30 cellular contexts compared by ENCODE assay signal in the genomic region with DNA sequence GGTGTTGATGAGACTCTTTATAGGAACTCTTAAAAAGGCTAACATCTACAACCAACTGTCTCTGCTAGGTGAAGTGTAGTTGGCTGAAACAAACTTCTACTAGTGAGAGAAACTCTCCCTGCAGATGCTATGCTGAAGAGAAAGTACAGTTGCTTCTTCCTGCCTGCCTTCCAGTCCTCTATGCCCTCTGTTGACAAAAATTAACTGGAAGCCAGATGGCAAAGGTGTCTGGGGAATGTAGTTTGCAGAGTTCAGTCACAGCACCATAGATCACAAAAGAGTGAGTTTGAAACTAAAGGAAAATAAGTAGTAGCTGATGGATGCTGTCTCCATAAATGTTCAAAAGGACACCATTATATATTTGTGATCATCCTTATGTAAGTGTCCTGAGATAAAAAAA.
DNase-seq lines count a peak whose midpoint lies in the region; ATAC-seq, FAIRE-seq and TF ChIP-seq lines count a peak whose summit lies in the region.
"Had no signal": no experiment of that assay in that cellular context is flagged by ENCODE, and none has a peak within 500 bp of the region (broad histone marks: within the 10 kb centered on the region; RNA-seq: fewer than 3 reads in every experiment).

No MANE protein-coding gene starts in this region.

- H2AFZ ChIP-seq in mesenchymal stem cell (ENCODE audit: low read depth, low read length): peak overlapping the region; percentile 2

- DNase-seq in NCI-H82 (lab: John Stamatoyannopoulos, UW) (peak; percentile 5), NCI-H82 treated with DMSO at 0.1 percent for 48 hours (lab: John Stamatoyannopoulos, UW; ENCODE audit: unreplicated experiment) (no peak), H54 (ENCODE audit: insufficient read length, low spot score) (no peak), OCI-M1 (lab: John Stamatoyannopoulos, UW) (peak; percentile 19), mesenchymal stem cell (no peak), amniotic stem cell (lab: John Stamatoyannopoulos, UW) (no peak), SKM-1 treated with dmso at 0.1 percent for 144 hours (lab: John Stamatoyannopoulos, UW; ENCODE audit: unreplicated experiment) (no peak)
- DNase-seq: activated CD4-positive, alpha-beta T cell treated with anti-CD3 and anti-CD28 coated beads for 36 hours; activated CD8-positive, alpha-beta T cell treated with anti-CD3 and anti-CD28 coated beads, Interleukin-2, amount 10 ng/mL, durations not matched to agents 7 days and 5 days; activated naive CD4-positive, alpha-beta T cell treated with anti-CD3 and anti-CD28 coated beads, Interleukin-2, amount 10 ng/mL, durations not matched to agents 7 days and 5 days; adrenal gland; body of pancreas; Calu3; EL; foreskin melanocyte; GOT3; heart right ventricle; kidney glomerular epithelial cell; NCI-H1417 treated with DMSO at 0.1 percent for 48 hours; NCI-H2081 treated with DMSO at 0.1 percent for 48 hours; NCI-H774; ovary; small intestine; stimulated activated naive CD4-positive, alpha-beta T cell treated with Interleukin-2 at 50 U/mL for 16 hours had no signal

- no peak overlapping the region for H3K4ac ChIP-seq in mesenchymal stem cell (ENCODE audit: low read depth in 1 of 2, low read length in 2 of 2)

- no peak overlapping the region for H3K4me3 ChIP-seq in mesenchymal stem cell (ENCODE audit: insufficient read depth in 1 of 2, low read depth in 1 of 2, low read length in 2 of 2)
- H3K4me3 ChIP-seq: adrenal gland, body of pancreas, esophagus muscularis mucosa, heart right ventricle, lung, ovary had no signal

- peak; percentile 23 for FAIRE-seq in H54 (lab: Jason Lieb, UNC)
- FAIRE-seq: small intestine had no signal

- no peaks in the 10 kb centered on the region for H3K36me3 ChIP-seq in mesenchymal stem cell (ENCODE audit: control insufficient read depth in 1 of 2, insufficient read depth in 2 of 2, low read depth in 1 of 2, low read length in 2 of 2)
- H3K36me3 ChIP-seq: adrenal gland, esophagus muscularis mucosa, heart right ventricle, ovary had no signal

- no peak overlapping the region for H3K4me2 ChIP-seq in mesenchymal stem cell (ENCODE audit: low read length, poor library complexity, severe bottlenecking)

- H3K9me3 ChIP-seq in mesenchymal stem cell (ENCODE audit: control insufficient read depth, low read length): no peaks in the 10 kb centered on the region
- H3K9me3 ChIP-seq: adrenal gland, body of pancreas, esophagus muscularis mucosa, heart right ventricle, ovary had no signal

- H4K8ac ChIP-seq in mesenchymal stem cell (ENCODE audit: low read length): no peak overlapping the region

- no peak for ATAC-seq in GM18517 (IDR thresholded peaks at IDR 0.05; ENCODE audit: unreplicated experiment)
- ATAC-seq: activated CD4-positive, alpha-beta T cell treated with anti-CD3 and anti-CD28 coated beads for 36 hours; activated CD8-positive, alpha-beta T cell treated with anti-CD3 and anti-CD28 coated beads, Interleukin-2, amount 10 ng/mL, durations not matched to agents 7 days and 5 days; body of pancreas had no signal

- no peak overlapping the region for H2BK120ac ChIP-seq in mesenchymal stem cell (ENCODE audit: low read depth, low read length)

- H3K4me1 ChIP-seq in mesenchymal stem cell (ENCODE audit: control insufficient read depth, insufficient read depth, low read depth, low read length): no peaks in the 10 kb centered on the region
- H3K4me1 ChIP-seq: adrenal gland, body of pancreas had no signal

- no peak overlapping the region for H3K14ac ChIP-seq in mesenchymal stem cell (ENCODE audit: low read length in 2 of 2)

- no peak overlapping the region for H4K91ac ChIP-seq in mesenchymal stem cell (ENCODE audit: low read length)

- H2BK12ac ChIP-seq in mesenchymal stem cell (ENCODE audit: low read length in 2 of 2): no peak overlapping the region

- H3K18ac ChIP-seq in mesenchymal stem cell (ENCODE audit: low read depth in 1 of 2, low read length in 2 of 2): no peak overlapping the region

- no peak overlapping the region for H2AK5ac ChIP-seq in mesenchymal stem cell (ENCODE audit: low read length, severe bottlenecking)

- TF ChIP-seq POLR2A in H54 (IDR thresholded peaks at IDR 0.05; ENCODE audit: low read depth, low read length): no peak

- no peak overlapping the region for H2BK5ac ChIP-seq in mesenchymal stem cell (ENCODE audit: low read depth, low read length, poor library complexity, severe bottlenecking)

- no peak overlapping the region for H3K27ac ChIP-seq in mesenchymal stem cell (ENCODE audit: low read length, poor library complexity, severe bottlenecking)
- H3K27ac ChIP-seq: 22Rv1, adrenal gland, body of pancreas, esophagus muscularis mucosa, heart right ventricle, HL-60, ovary, RWPE1 had no signal

- H3K9ac ChIP-seq in mesenchymal stem cell (ENCODE audit: low read length): no peak overlapping the region

- no peaks in the 10 kb centered on the region for H3K27me3 ChIP-seq in mesenchymal stem cell (ENCODE audit: control insufficient read depth in 1 of 2, insufficient read depth in 1 of 2, low read length in 2 of 2)
- H3K27me3 ChIP-seq: adrenal gland, body of pancreas, esophagus muscularis mucosa, heart right ventricle, ovary had no signal

- H3K79me1 ChIP-seq in mesenchymal stem cell (replicated peaks; ENCODE audit: low read length, poor library complexity, severe bottlenecking): no peaks in the 10 kb centered on the region

- no peak overlapping the region for H2BK15ac ChIP-seq in mesenchymal stem cell (ENCODE audit: low read depth, poor library complexity, severe bottlenecking)

- H3K23ac ChIP-seq in mesenchymal stem cell (ENCODE audit: low read length in 2 of 2): no peak overlapping the region

Comparison
In these comparisons a context has a peak if more than half of its experiments do, and no peak if none do; other contexts are left out.
1. DNase-seq: peak in NCI-H82 (single experiment) and OCI-M1 (single experiment); none in NCI-H82 treated with DMSO at 0.1 percent for 48 hours (single experiment), H54 (single experiment), mesenchymal stem cell (single experiment), amniotic stem cell (single experiment) and SKM-1 treated with dmso at 0.1 percent for 144 hours (single experiment).